Comparison of ENCODE assay signal across 18 cellular contexts in genomic region chr3:35598804-35599203, GRCh38. TPM values are rescaled to one million over a fixed set of nuclear protein-coding genes. Genes with fewer than 3 reads are reported as not detected.
DNase-seq lines count a peak whose midpoint lies in the region; ATAC-seq, FAIRE-seq and TF ChIP-seq lines count a peak whose summit lies in the region.
"Had no signal": no experiment of that assay in that cellular context is flagged by ENCODE, and none has a peak within 500 bp of the region (broad histone marks: within the 10 kb centered on the region; RNA-seq: fewer than 3 reads in every experiment).

No MANE protein-coding gene starts in this region.

- H2AFZ ChIP-seq in GM23338: peak overlapping the region; percentile 60; the same call in 1 of the 2 replicates
- no peak overlapping the region for H2AFZ ChIP-seq in GM12878 (ENCODE audit: control insufficient read depth, low read depth, low read length)

- RAD21 ChIA-PET in GM12878 (lab: Charles Lee; ENCODE audit: unreplicated experiment): no interaction called here

- H3K27ac ChIP-seq in GM23338 (ENCODE audit: low read depth) (no peak overlapping the region), GM12878 (ENCODE audit: control insufficient read depth, insufficient read depth) (no peak overlapping the region), tibial artery (no peak overlapping the region)
- H3K27ac ChIP-seq: BLaER1 treated with 17β-estradiol and CSF1 and Interleukin-3, amounts not matched to agents 10 nM and 100 nM had no signal

- no peak overlapping the region for H3K4me3 Mint-ChIP-seq in GM23338
- H3K4me3 Mint-ChIP-seq: CD4-positive, CD25-positive, alpha-beta regulatory T cell; H9 had no signal

- H3K4me1 Mint-ChIP-seq in GM23338: peaks cover 16% of the 10 kb centered on the region
- H3K4me1 Mint-ChIP-seq: CD4-positive, CD25-positive, alpha-beta regulatory T cell had no signal

- no peaks in the 10 kb centered on the region for H3K79me2 ChIP-seq in GM23338 (replicated peaks; ENCODE audit: insufficient read depth)
- H3K79me2 ChIP-seq in GM12878 (ENCODE audit: control insufficient read depth, insufficient read depth, low read length): no peaks in the 10 kb centered on the region

- no peaks in the 10 kb centered on the region for H3K9me2 ChIP-seq in GM23338 (ENCODE audit: insufficient read depth)

- no peak overlapping the region for H3K27ac Mint-ChIP-seq in GM23338
- H3K27ac Mint-ChIP-seq: CD4-positive, CD25-positive, alpha-beta regulatory T cell; H9 had no signal

- intact Hi-C loops in GM12878 (cut with micrococcal nuclease; ENCODE audit: unreplicated experiment): no loop called here
- intact Hi-C loops in tibial artery (cut with DNase I; ENCODE audit: low total_unique reads): no loop called here

- POLR2A ChIA-PET in GM12878 (lab: Charles Lee): no interaction called here

- H3K9me3 Mint-ChIP-seq in GM23338: no peaks in the 10 kb centered on the region
- H3K9me3 Mint-ChIP-seq: H9 had no signal

- 0% methylated on average over 1 of the region's 1 CpG for WGBS in GM12878 (ENCODE audit: insufficient coverage, insufficient replicate concordance, low lambda C conversion rate, missing lambda C conversion rate)

- H3K9ac ChIP-seq in GM12878 (ENCODE audit: control insufficient read depth, insufficient read depth, low read length): no peak overlapping the region
- H3K9ac ChIP-seq: BLaER1 treated with 17β-estradiol and CSF1 and Interleukin-3, amounts not matched to agents 10 nM and 100 nM had no signal

- CTCF ChIA-PET in GM12878 (lab: Yijun Ruan, JAX): no interaction called here

- H3K9me3 ChIP-seq in GM12878 (replicated peaks; ENCODE audit: control insufficient read depth, insufficient read depth, low read length) (no peaks in the 10 kb centered on the region; the same call in 2 of the 3 replicates), tibial artery (no peaks in the 10 kb centered on the region)
- H3K9me3 ChIP-seq: BLaER1 treated with 17β-estradiol and CSF1 and Interleukin-3, amounts not matched to agents 10 nM and 100 nM had no signal

- no peak overlapping the region for H3K4me3 ChIP-seq in GM23338
- no peak overlapping the region for H3K4me3 ChIP-seq in GM12878
- H3K4me3 ChIP-seq in tibial artery: no peak overlapping the region
- H3K4me3 ChIP-seq: BLaER1 treated with 17β-estradiol and CSF1 and Interleukin-3, amounts not matched to agents 10 nM and 100 nM had no signal

- no peak for TF ChIP-seq POLR2A in GM12878 (IDR thresholded peaks at IDR 0.05; ENCODE audit: low read depth, low read length)

- no peaks in the 10 kb centered on the region for H3K36me3 Mint-ChIP-seq in GM23338 (ENCODE audit: low read depth)
- H3K36me3 Mint-ChIP-seq: CD4-positive, CD25-positive, alpha-beta regulatory T cell had no signal

- H3K4me2 ChIP-seq in GM23338 (no peak overlapping the region), GM12878 (ENCODE audit: control insufficient read depth, insufficient read depth) (no peak overlapping the region)
- H3K4me2 ChIP-seq: BLaER1 treated with 17β-estradiol and CSF1 and Interleukin-3, amounts not matched to agents 10 nM and 100 nM had no signal

- TF ChIP-seq EP300 in GM12878 (IDR thresholded peaks at IDR 0.05; ENCODE audit: borderline replicate concordance in 1 of 2, control insufficient read depth in 1 of 2, low read depth in 2 of 2, low read length in 2 of 2): no peak

- no peaks in the 10 kb centered on the region for H3F3A ChIP-seq in GM23338 (replicated peaks; ENCODE audit: low read depth)

- peak; percentile 62 for ATAC-seq in GM18498 (IDR thresholded peaks at IDR 0.05; ENCODE audit: unreplicated experiment)
- ATAC-seq in GM23338: no peak
- peak; percentile 46 for ATAC-seq in HG03520 (IDR thresholded peaks at IDR 0.05; ENCODE audit: unreplicated experiment)
- ATAC-seq in GM12878: peak; percentile 36

- TF ChIP-seq CTCF in GM23338 (conservative IDR thresholded peaks at IDR 0.05; ENCODE audit: low read depth in 2 of 2): no peak
- no peak for TF ChIP-seq CTCF in GM12878 (IDR thresholded peaks at IDR 0.05 in 2 of 3, conservative IDR thresholded peaks at IDR 0.05 in 1 of 3; ENCODE audit: control insufficient read depth in 2 of 3, extremely low read depth in 1 of 3, insufficient read depth in 1 of 3, low read depth in 3 of 3, low read length in 3 of 3)
- no peak for TF ChIP-seq CTCF in tibial artery (IDR thresholded peaks at IDR 0.05)

- H3K36me3 ChIP-seq in GM23338 (ENCODE audit: insufficient read depth): no peaks in the 10 kb centered on the region
- H3K36me3 ChIP-seq in GM12878 (ENCODE audit: control insufficient read depth in 2 of 2, insufficient read depth in 2 of 2, low read length in 1 of 2): no peaks in the 10 kb centered on the region
- no peaks in the 10 kb centered on the region for H3K36me3 ChIP-seq in tibial artery
- H3K36me3 ChIP-seq: BLaER1 treated with 17β-estradiol and CSF1 and Interleukin-3, amounts not matched to agents 10 nM and 100 nM had no signal

- no peak for TF ChIP-seq RAD21 in GM12878 (IDR thresholded peaks at IDR 0.05; ENCODE audit: insufficient read depth, low read depth, low read length)

- in situ Hi-C loops in GM12878 (cut with MboI): no loop called here

- H4K20me1 ChIP-seq in GM23338 (replicated peaks; ENCODE audit: insufficient read depth) (no peaks in the 10 kb centered on the region), GM12878 (ENCODE audit: control insufficient read depth, insufficient read depth) (no peaks in the 10 kb centered on the region)
- H4K20me1 ChIP-seq: BLaER1 treated with 17β-estradiol and CSF1 and Interleukin-3, amounts not matched to agents 10 nM and 100 nM had no signal

- H3K27me3 ChIP-seq in GM23338 (ENCODE audit: insufficient read depth) (no peaks in the 10 kb centered on the region), GM12878 (replicated peaks in 1 of 2; ENCODE audit: control insufficient read depth in 2 of 2, insufficient read depth in 2 of 2, low read length in 1 of 2) (no peaks in the 10 kb centered on the region), tibial artery (no peaks in the 10 kb centered on the region)
- H3K27me3 ChIP-seq: BLaER1 treated with 17β-estradiol and CSF1 and Interleukin-3, amounts not matched to agents 10 nM and 100 nM had no signal

- FAIRE-seq in GM12878 (lab: Jason Lieb, UNC): no peak
- FAIRE-seq: GM12891 had no signal

- DNase-seq in GM23338 (ENCODE audit: low spot score) (no peak), GM12878 (ENCODE audit: low read depth, low spot score) (no peak), AG08395 (ENCODE audit: low spot score) (no peak), tibial artery (no peak), NCI-H2081 treated with DMSO at 0.1 percent for 48 hours (lab: John Stamatoyannopoulos, UW) (no peak)
- DNase-seq: 8988T; CD4-positive, CD25-positive, alpha-beta regulatory T cell; DMS79; GOT3; H9; IMR-90; KBM-7 had no signal

- no peaks in the 10 kb centered on the region for H3K27me3 Mint-ChIP-seq in GM23338 (ENCODE audit: insufficient read depth, low read depth, poor library complexity)
- H3K27me3 Mint-ChIP-seq: CD4-positive, CD25-positive, alpha-beta regulatory T cell had no signal

- H3K4me1 ChIP-seq in GM23338 (ENCODE audit: insufficient read depth): peaks cover 17% of the 10 kb centered on the region
- H3K4me1 ChIP-seq in GM12878 (ENCODE audit: control insufficient read depth, insufficient read depth, low read length): no peaks in the 10 kb centered on the region
- H3K4me1 ChIP-seq in tibial artery: peaks cover 0 to 2% (median 0%) of the 10 kb centered on the region in 4 donors
- H3K4me1 ChIP-seq: BLaER1 treated with 17β-estradiol and CSF1 and Interleukin-3, amounts not matched to agents 10 nM and 100 nM had no signal

- SMC1A ChIA-PET in GM12878 (lab: Charles Lee; ENCODE audit: uncharacterized antibody, unreplicated experiment): no interaction called here

- no TSS peak for BruUV-seq in GM12878 (replicated peaks; lab: Mats Ljungman, UMichigan)

TF ChIP-seq in GM12878, 131 proteins besides CTCF, POLR2A, EP300 and RAD21 (continues in another document):
- no peak for TF ChIP-seq TCF12 (IDR thresholded peaks at IDR 0.05; ENCODE audit: low read depth, low read length)
- no peak for TF ChIP-seq SMC3 (IDR thresholded peaks at IDR 0.05; ENCODE audit: borderline replicate concordance, low read length)
- no peak for TF ChIP-seq KAT2A (conservative IDR thresholded peaks at IDR 0.05; ENCODE audit: control insufficient read depth, low read depth, low read length)
- no peak for TF ChIP-seq GATAD2B (conservative IDR thresholded peaks at IDR 0.05; ENCODE audit: low read depth)
- TF ChIP-seq SRF (IDR thresholded peaks at IDR 0.05; ENCODE audit: low read depth in 2 of 2, low read length in 2 of 2): no peak
- no peak for TF ChIP-seq CHD1 (IDR thresholded peaks at IDR 0.05; ENCODE audit: low read depth, low read length)
- TF ChIP-seq ZNF384 (IDR thresholded peaks at IDR 0.05; ENCODE audit: borderline replicate concordance, low read depth, low read length): no peak

RNA-seq across cellular contexts. Expression of gene ARPP21, which starts 40.5 kb away (rescaled TPM):
- total RNA-seq in GM23338 (2014; rRNA removed; shearing (Covaris generic)): not detected in 2 replicates
- polyA plus RNA-seq in GM23338 (2016; fragmentation: Nextera tagmentation; extraction: Ambion mirVana) (not detected in 2 replicates), GM12878 (2011; rRNA removed) (not detected in 2 replicates), GM12878 (2014; fragmentation: Illumina TruSeq; extraction: Trizol) (not detected in 2 replicates), GM12878 (2014; fragmentation: Nextera tagmentation; extraction: Ambion mirVana) (not detected), GM12878 (2014; rRNA removed) (not detected in 2 replicates), GM12878 (2016; fragmentation: Nextera tagmentation; extraction: Ambion mirVana) (not detected)
- not detected in 2 replicates for total RNA-seq in GM12878 (2013; cell fraction: nucleolus; rRNA removed)
- total RNA-seq in GM12878 (2014; rRNA removed) (not detected in 2 replicates), GM12878 (2014; rRNA removed; fragmentation: Illumina TruSeq; extraction: Trizol) (not detected in 2 replicates), GM12878 (2021) (not detected in 2 replicates)
- not detected for polyA plus RNA-seq in GM12878 (2011; ENCODE audit: low read depth)
- not detected in 2 replicates for polyA plus RNA-seq in GM12878 (2011; cell fraction: cytosol; rRNA removed)
- not detected in 2 replicates for polyA plus RNA-seq in GM12878 (2011; cell fraction: nucleus; rRNA removed)
- polyA plus RNA-seq in GM12878 (2012): not detected in 2 replicates
- polyA minus RNA-seq in GM12878 (2011; rRNA and poly(A)+ RNA removed): not detected in 2 replicates
- not detected in 2 replicates for polyA minus RNA-seq in GM12878 (2011; cell fraction: cytosol; rRNA and poly(A)+ RNA removed)
- polyA minus RNA-seq in GM12878 (2011; cell fraction: nucleus; rRNA and poly(A)+ RNA removed): not detected in 2 replicates
- total RNA-seq: CD4-positive, CD25-positive, alpha-beta regulatory T cell; G401; H9; HT-29; IMR-90 had no signal
- polyA plus RNA-seq: CD4-positive, CD25-positive, alpha-beta regulatory T cell; IMR-90 had no signal
